ENCODE assay signal across 12 cellular contexts in genomic region chr11:60950024-60950423, GRCh38. TPM values are rescaled to one million over a fixed set of nuclear protein-coding genes. Genes with fewer than 3 reads are reported as not detected.
DNase-seq lines count a peak whose midpoint lies in the region; ATAC-seq and TF ChIP-seq lines count a peak whose summit lies in the region.
"Had no signal": no experiment of that assay in that cellular context is flagged by ENCODE, and none has a peak within 500 bp of the region (broad histone marks: within the 10 kb centered on the region; RNA-seq: fewer than 3 reads in every experiment).

No MANE protein-coding gene starts in this region.

- no peaks in the 10 kb centered on the region for H3K36me3 Mint-ChIP-seq in activated CD8-positive, alpha-beta T cell treated with anti-CD3 and anti-CD28 coated beads for 36 hours (ENCODE audit: low read depth)
- H3K36me3 Mint-ChIP-seq in activated CD8-positive, alpha-beta T cell treated with anti-CD3 and anti-CD28 coated beads, Interleukin-2, amount 10 ng/mL, durations not matched to agents 7 days and 5 days (ENCODE audit: low read depth), result no peaks in the 10 kb centered on the region
- no peaks in the 10 kb centered on the region for H3K36me3 Mint-ChIP-seq in immature natural killer cell

- H3K36me3 ChIP-seq in OCI-LY7 (ENCODE audit: insufficient read depth, low read length) (no peaks in the 10 kb centered on the region), stomach (peaks cover 0 to 19% (median 16%) of the 10 kb centered on the region in 4 donors)

- H3K4me2 ChIP-seq in OCI-LY7 (ENCODE audit: low read length), result peak overlapping the region; percentile 80

- H3K4me3 ChIP-seq in OCI-LY7 (ENCODE audit: low read depth, low read length, poor library complexity, severe bottlenecking), result peak overlapping the region; percentile 64
- H3K4me3 ChIP-seq in stomach, result peak overlapping the region; percentile 48 to 69 (median 58)

- H3K4me3 Mint-ChIP-seq in activated CD8-positive, alpha-beta T cell treated with anti-CD3 and anti-CD28 coated beads for 36 hours, result peak overlapping the region; percentile 26
- no peak overlapping the region for H3K4me3 Mint-ChIP-seq in activated CD8-positive, alpha-beta T cell treated with anti-CD3 and anti-CD28 coated beads, Interleukin-2, amount 10 ng/mL, durations not matched to agents 7 days and 5 days
- peak overlapping the region; percentile 39 to 72 (median 57) for H3K4me3 Mint-ChIP-seq in immature natural killer cell

- POLR2A ChIA-PET in activated CD8-positive, alpha-beta T cell treated with anti-CD3 and anti-CD28 coated beads for 36 hours (lab: Charles Lee), result interaction anchor here (1.7 kb wide), 1 partner anchor 9 kb away, joined by 8 read pairs; no protein-coding TSS in a partner anchor
- POLR2A ChIA-PET in activated CD8-positive, alpha-beta T cell treated with anti-CD3 and anti-CD28 coated beads, Interleukin-2, amount 10 ng/mL, durations not matched to agents 7 days and 5 days (lab: Charles Lee), result interaction anchor here (1.0 kb wide), 1 partner anchor 36 kb away, joined by 3 read pairs; no protein-coding TSS in a partner anchor
- POLR2A ChIA-PET in OCI-LY7 (lab: Charles Lee), result interaction anchor here (0.6 to 2.0 kb wide), 11 partner anchors 10 to 406 kb away, joined by 3 to 10 read pairs (median 4); partner anchors contain the start of gene PRPF19

- H4K20me1 ChIP-seq in OCI-LY7 (ENCODE audit: insufficient read depth, low read length), result no peaks in the 10 kb centered on the region

- no peak overlapping the region for H3K27ac Mint-ChIP-seq in activated CD8-positive, alpha-beta T cell treated with anti-CD3 and anti-CD28 coated beads for 36 hours
- no peak overlapping the region for H3K27ac Mint-ChIP-seq in activated CD8-positive, alpha-beta T cell treated with anti-CD3 and anti-CD28 coated beads, Interleukin-2, amount 10 ng/mL, durations not matched to agents 7 days and 5 days
- no peak overlapping the region for H3K27ac Mint-ChIP-seq in immature natural killer cell

- H3K4me1 ChIP-seq in OCI-LY7 (ENCODE audit: insufficient read depth, low read length, poor library complexity, severe bottlenecking) (peaks cover 36% of the 10 kb centered on the region), stomach (peaks cover 8 to 53% (median 34%) of the 10 kb centered on the region in 4 donors)

- TF ChIP-seq CTCF in activated CD8-positive, alpha-beta T cell treated with anti-CD3 and anti-CD28 coated beads for 36 hours (IDR thresholded peaks at IDR 0.05), result no peak
- TF ChIP-seq CTCF in OCI-LY7 (conservative IDR thresholded peaks at IDR 0.05; ENCODE audit: low read length), result no peak
- no peak for TF ChIP-seq CTCF in stomach (IDR thresholded peaks at IDR 0.05)

- no peak for ATAC-seq in activated CD8-positive, alpha-beta T cell treated with anti-CD3 and anti-CD28 coated beads for 36 hours
- no peak for ATAC-seq in activated CD8-positive, alpha-beta T cell treated with anti-CD3 and anti-CD28 coated beads, Interleukin-2, amount 10 ng/mL, durations not matched to agents 7 days and 5 days
- ATAC-seq in HG03520 (IDR thresholded peaks at IDR 0.05; ENCODE audit: unreplicated experiment) (no peak), HG02973 (IDR thresholded peaks at IDR 0.05; ENCODE audit: unreplicated experiment) (no peak)

- no peaks in the 10 kb centered on the region for H3K9me2 ChIP-seq in OCI-LY7 (ENCODE audit: insufficient read depth, low read length)

- H3K4me1 Mint-ChIP-seq in activated CD8-positive, alpha-beta T cell treated with anti-CD3 and anti-CD28 coated beads for 36 hours (ENCODE audit: low read depth), result peaks cover 25% of the 10 kb centered on the region
- H3K4me1 Mint-ChIP-seq in activated CD8-positive, alpha-beta T cell treated with anti-CD3 and anti-CD28 coated beads, Interleukin-2, amount 10 ng/mL, durations not matched to agents 7 days and 5 days (ENCODE audit: low read depth), result peaks cover 23% of the 10 kb centered on the region
- H3K4me1 Mint-ChIP-seq in immature natural killer cell, result peaks cover 14 to 21% of the 10 kb centered on the region in 2 donors

- DNase-seq in activated CD8-positive, alpha-beta T cell treated with anti-CD3 and anti-CD28 coated beads for 36 hours, result no peak
- DNase-seq in activated CD8-positive, alpha-beta T cell treated with anti-CD3 and anti-CD28 coated beads, Interleukin-2, amount 10 ng/mL, durations not matched to agents 7 days and 5 days, result no peak
- DNase-seq in OCI-LY7 (ENCODE audit: low spot score), result no peak
- no peak for DNase-seq in immature natural killer cell
- no peak for DNase-seq in stomach
- no peak for DNase-seq in islet precursor cell
- DNase-seq: ACHN, NCI-H345, SHP77 had no signal

- no TSS peak for BruUV-seq in OCI-LY7 (replicated peaks; lab: Mats Ljungman, UMichigan)

- H3K27ac ChIP-seq in OCI-LY7 (ENCODE audit: low read depth, low read length, poor library complexity, severe bottlenecking) (no peak overlapping the region), stomach (peak overlapping the region in 2 of 5 donors; percentile 32 to 87)

- H2AFZ ChIP-seq in OCI-LY7 (ENCODE audit: low read length), result no peak overlapping the region

- CTCF ChIA-PET in activated CD8-positive, alpha-beta T cell treated with anti-CD3 and anti-CD28 coated beads for 36 hours (lab: Charles Lee), result interaction anchor here (1.2 to 1.7 kb wide), 2 partner anchors 9 to 19 kb away, joined by 5 to 9 read pairs; no protein-coding TSS in a partner anchor
- CTCF ChIA-PET in activated CD8-positive, alpha-beta T cell treated with anti-CD3 and anti-CD28 coated beads, Interleukin-2, amount 10 ng/mL, durations not matched to agents 7 days and 5 days (lab: Charles Lee), result interaction anchor here (0.8 to 1.4 kb wide), 4 partner anchors 20 to 237 kb away, joined by 3 to 4 read pairs (median 4); no protein-coding TSS in a partner anchor
- CTCF ChIA-PET in OCI-LY7 (lab: Charles Lee; ENCODE audit: unreplicated experiment), result interaction anchor here (1.1 to 1.3 kb wide), 2 partner anchors 10 to 50 kb away, joined by 3 to 5 read pairs; no protein-coding TSS in a partner anchor

- H3K9me3 ChIP-seq in OCI-LY7 (ENCODE audit: low read length), result no peaks in the 10 kb centered on the region
- H3K9me3 ChIP-seq in stomach, result no peaks in the 10 kb centered on the region

- peaks cover 5% of the 10 kb centered on the region for H3K27me3 Mint-ChIP-seq in activated CD8-positive, alpha-beta T cell treated with anti-CD3 and anti-CD28 coated beads for 36 hours
- peaks cover 19% of the 10 kb centered on the region for H3K27me3 Mint-ChIP-seq in activated CD8-positive, alpha-beta T cell treated with anti-CD3 and anti-CD28 coated beads, Interleukin-2, amount 10 ng/mL, durations not matched to agents 7 days and 5 days (ENCODE audit: low read depth)
- peaks cover 3 to 13% (median 9%) of the 10 kb centered on the region in 3 donors for H3K27me3 Mint-ChIP-seq in immature natural killer cell (ENCODE audit: low read depth in 3 of 3)

- TF ChIP-seq POLR2A in stomach (IDR thresholded peaks at IDR 0.05), result no peak

- H3K79me2 ChIP-seq in OCI-LY7 (ENCODE audit: insufficient read depth, low read depth, low read length), result peaks cover 3% of the 10 kb centered on the region; the same call in 1 of the 2 replicates

- TF ChIP-seq EP300 in stomach (IDR thresholded peaks at IDR 0.05), result no peak

- H3K27me3 ChIP-seq in stomach, result no peaks in the 10 kb centered on the region

- no peaks in the 10 kb centered on the region for H3K9me3 Mint-ChIP-seq in activated CD8-positive, alpha-beta T cell treated with anti-CD3 and anti-CD28 coated beads for 36 hours
- H3K9me3 Mint-ChIP-seq in activated CD8-positive, alpha-beta T cell treated with anti-CD3 and anti-CD28 coated beads, Interleukin-2, amount 10 ng/mL, durations not matched to agents 7 days and 5 days (ENCODE audit: insufficient read depth), result no peaks in the 10 kb centered on the region
- no peaks in the 10 kb centered on the region for H3K9me3 Mint-ChIP-seq in immature natural killer cell

- intact Hi-C loops in activated CD8-positive, alpha-beta T cell treated with anti-CD3 and anti-CD28 coated beads for 36 hours (cut with micrococcal nuclease), result no loop called here
- intact Hi-C loops in OCI-LY7 (cut with micrococcal nuclease; ENCODE audit: unreplicated experiment), result loop anchor here (10.0 kb wide), 1 partner anchor 55 kb away; no protein-coding TSS in a partner anchor
- intact Hi-C loops in stomach (cut with DNase I; ENCODE audit: low total_unique reads), result no loop called here

- WGBS in stomach, 5 donors, result 71 to 93% (median 83%) methylated on average over 6 of the region's 6 CpGs

RNA-seq across cellular contexts. Expression of gene SLC15A3, which starts 2.0 kb away (rescaled TPM):
- total RNA-seq in activated CD8-positive, alpha-beta T cell treated with anti-CD3 and anti-CD28 coated beads for 36 hours, result 1 to 10 TPM; 3.9 to 4.7 TPM
- 1 to 10 TPM; 2.0 to 2.2 TPM for total RNA-seq in activated CD8-positive, alpha-beta T cell treated with anti-CD3 and anti-CD28 coated beads, Interleukin-2, amount 10 ng/mL, durations not matched to agents 7 days and 5 days
- total RNA-seq in OCI-LY7 (2014; rRNA removed; shearing (Covaris generic)), result 7.2 and 12.6 TPM in 2 replicates
- total RNA-seq in OCI-LY7 (2022) (41.4 and 43.9 TPM in 2 replicates), stomach (10 to 100 TPM in 3 of 5 donors, 1 to 10 TPM in 2; 7.9 to 29.5 (median 13.4) TPM)
- polyA plus RNA-seq in immature natural killer cell (under 1 TPM in 2 of 3 donors, not detected in 1; 0.41 to 0.43 TPM), stomach (10 to 100 TPM; 25.8 to 33.6 (median 32.2) TPM)
- polyA plus RNA-seq: neural cell had no signal

RNA-seq across cellular contexts. Expression of gene CD6, which starts 21.5 kb away (rescaled TPM):
- total RNA-seq in activated CD8-positive, alpha-beta T cell treated with anti-CD3 and anti-CD28 coated beads for 36 hours, result 100 to 1,000 TPM; 196 to 201 TPM
- total RNA-seq in activated CD8-positive, alpha-beta T cell treated with anti-CD3 and anti-CD28 coated beads, Interleukin-2, amount 10 ng/mL, durations not matched to agents 7 days and 5 days, result 100 to 1,000 TPM; 214 to 222 TPM
- not detected in 2 replicates for total RNA-seq in OCI-LY7 (2014; rRNA removed; shearing (Covaris generic))
- total RNA-seq in OCI-LY7 (2022) (not detected in 2 replicates), stomach (1 to 10 TPM in 3 of 5 donors, not detected in 2; 1.6 to 2.8 (median 2.3) TPM)
- polyA plus RNA-seq in immature natural killer cell (10 to 100 TPM; 17.3 to 47.3 (median 19.1) TPM), stomach (1 to 10 TPM; 1.1 to 1.2 (median 1.1) TPM)
- polyA plus RNA-seq: neural cell had no signal

RNA-seq across cellular contexts. Expression of gene TMEM132A, which starts 25.8 kb away (rescaled TPM):
- total RNA-seq in activated CD8-positive, alpha-beta T cell treated with anti-CD3 and anti-CD28 coated beads for 36 hours, result 1 to 10 TPM; 1.1 to 1.3 TPM
- total RNA-seq in activated CD8-positive, alpha-beta T cell treated with anti-CD3 and anti-CD28 coated beads, Interleukin-2, amount 10 ng/mL, durations not matched to agents 7 days and 5 days, result under 1 TPM; 0.37 to 0.47 TPM
- total RNA-seq in OCI-LY7 (2014; rRNA removed; shearing (Covaris generic)), result 5.0 and 8.9 TPM in 2 replicates
- total RNA-seq in OCI-LY7 (2022), result 5.5 and 7.5 TPM in 2 replicates
- polyA plus RNA-seq in immature natural killer cell, result not detected
- total RNA-seq in stomach, result 100 to 1,000 TPM in 1 of 5 donors, 10 to 100 TPM in 3, 1 to 10 TPM in 1; 8.4 to 142 (median 29.2) TPM
- polyA plus RNA-seq in stomach, result 10 to 100 TPM in 2 of 3 donors, 1 to 10 TPM in 1; 8.4 to 62.9 (median 25.2) TPM

RNA-seq across cellular contexts. Expression of gene TMEM109, which starts 36.1 kb away (rescaled TPM):
- total RNA-seq in activated CD8-positive, alpha-beta T cell treated with anti-CD3 and anti-CD28 coated beads for 36 hours, result 100 to 1,000 TPM in 1 of 2 experiments, 10 to 100 TPM in 1; 93.2 to 101 TPM
- 100 to 1,000 TPM; 136 to 139 TPM for total RNA-seq in activated CD8-positive, alpha-beta T cell treated with anti-CD3 and anti-CD28 coated beads, Interleukin-2, amount 10 ng/mL, durations not matched to agents 7 days and 5 days
- total RNA-seq in OCI-LY7 (2014; rRNA removed; shearing (Covaris generic)), result 57.0 and 62.4 TPM in 2 replicates
- total RNA-seq in OCI-LY7 (2022) (67.8 and 68.6 TPM in 2 replicates), stomach (10 to 100 TPM; 27.4 to 97.0 (median 80.8) TPM)
- polyA plus RNA-seq in immature natural killer cell (100 to 1,000 TPM; 292 to 631 (median 400) TPM), stomach (100 to 1,000 TPM in 1 of 3 donors, 10 to 100 TPM in 2; 31.2 to 122 (median 50.1) TPM)

RNA-seq across cellular contexts. Expression of gene PRPF19, which starts 43.6 kb away (rescaled TPM):
- total RNA-seq in activated CD8-positive, alpha-beta T cell treated with anti-CD3 and anti-CD28 coated beads for 36 hours, result 100 to 1,000 TPM; 142 to 150 TPM
- 100 to 1,000 TPM; 161 TPM for total RNA-seq in activated CD8-positive, alpha-beta T cell treated with anti-CD3 and anti-CD28 coated beads, Interleukin-2, amount 10 ng/mL, durations not matched to agents 7 days and 5 days
- total RNA-seq in OCI-LY7 (2014; rRNA removed; shearing (Covaris generic)), result 95.2 and 120 TPM in 2 replicates
- total RNA-seq in OCI-LY7 (2022) (135 and 153 TPM in 2 replicates), stomach (10 to 100 TPM in 4 of 5 donors, 1 to 10 TPM in 1; 3.5 to 71.9 (median 41.9) TPM)
- polyA plus RNA-seq in immature natural killer cell (10 to 100 TPM in 2 of 3 donors, 1 to 10 TPM in 1; 8.9 to 15.2 (median 13.6) TPM), stomach (10 to 100 TPM; 54.7 to 86.1 (median 67.2) TPM)

Comparison
In these comparisons a context has a peak if more than half of its experiments do, and no peak if none do; other contexts are left out.
1. RNA of gene CD6, which starts 21.5 kb away (total RNA-seq): 214 to 222 TPM in activated CD8-positive, alpha-beta T cell treated with anti-CD3 and anti-CD28 coated beads, Interleukin-2, amount 10 ng/mL, durations not matched to agents 7 days and 5 days and 196 to 201 TPM in activated CD8-positive, alpha-beta T cell treated with anti-CD3 and anti-CD28 coated beads for 36 hours; 1.6 to 2.8 TPM in stomach and not detected in OCI-LY7; every median in the first group is over 10 times any median in the second.